ENCODE assay signal across 10 cellular contexts in genomic region chr10:48215148-48215982, GRCh38. TPM values are rescaled to one million over a fixed set of nuclear protein-coding genes. Genes with fewer than 3 reads are reported as not detected.
A peak's percentile ranks its signal among the peaks of the same experiment; 100 is the strongest.
DNase-seq lines count a peak whose midpoint lies in the region; ATAC-seq and TF ChIP-seq lines count a peak whose summit lies in the region.
"Had no signal": no experiment of that assay in that cellular context is flagged by ENCODE, and none has a peak within 500 bp of the region (broad histone marks: within the 10 kb centered on the region; RNA-seq: fewer than 3 reads in every experiment).

No MANE protein-coding gene starts in this region.

- H3K9ac ChIP-seq in Karpas-422 (ENCODE audit: low read length) (no peak overlapping the region), neuronal stem cell (ENCODE audit: low read depth, low read length, poor library complexity) (no peak overlapping the region)

- no peak overlapping the region for H2BK12ac ChIP-seq in neuronal stem cell (ENCODE audit: low read length)

- no peak overlapping the region for H3K18ac ChIP-seq in neuronal stem cell (ENCODE audit: low read length)

- no peak overlapping the region for H2BK15ac ChIP-seq in neuronal stem cell (ENCODE audit: low read length)

- H4K91ac ChIP-seq in neuronal stem cell (ENCODE audit: low read depth, low read length, poor library complexity), result no peak overlapping the region

- ATAC-seq in GM21528 (IDR thresholded peaks at IDR 0.05; ENCODE audit: low FRiP score, unreplicated experiment), result no peak

- H4K8ac ChIP-seq in neuronal stem cell (ENCODE audit: low read depth, low read length), result no peak overlapping the region

- H3K4me1 ChIP-seq in Karpas-422 (ENCODE audit: low read length), result no peaks in the 10 kb centered on the region
- no peaks in the 10 kb centered on the region for H3K4me1 ChIP-seq in neuronal stem cell (ENCODE audit: control insufficient read depth in 2 of 2, insufficient read depth in 1 of 2, low read depth in 1 of 2, low read length in 2 of 2)

- H3K4me3 ChIP-seq in Karpas-422 (ENCODE audit: low read length) (no peak overlapping the region), epithelial cell of esophagus (ENCODE audit: low read length) (no peak overlapping the region), neuronal stem cell (ENCODE audit: low read length in 2 of 2) (no peak overlapping the region)

- peak; percentile 17 to 25 for DNase-seq in SHP77 (lab: John Stamatoyannopoulos, UW)
- no peak for DNase-seq in SHP77 treated with DMSO at 0.1 percent for 48 hours (lab: John Stamatoyannopoulos, UW)
- DNase-seq in Karpas-422, result peak; percentile 84
- peak; percentile 39 for DNase-seq in T-helper 2 cell treated with Interferon-gamma antibody and Interleukin-4, amounts not matched to agents 5 μg/mL and 100 μg/mL, for 36 hours (ENCODE audit: low spot score)
- DNase-seq in epithelial cell of esophagus (ENCODE audit: low read depth), result peak; percentile 86
- peak; percentile 54 for DNase-seq in neuronal stem cell (ENCODE audit: low spot score)
- DNase-seq in dedifferentiated amniotic fluid mesenchymal stem cell (ENCODE audit: extremely low spot score), result no peak

- H3K4ac ChIP-seq in neuronal stem cell (ENCODE audit: low read length), result no peak overlapping the region

- H3K9me3 ChIP-seq in Karpas-422 (ENCODE audit: low read length), result no peaks in the 10 kb centered on the region
- no peaks in the 10 kb centered on the region for H3K9me3 ChIP-seq in neuronal stem cell (replicated peaks in 1 of 2; ENCODE audit: control insufficient read depth in 2 of 2, insufficient read depth in 1 of 2, low read depth in 1 of 2, low read length in 2 of 2)

- no peak overlapping the region for H3K4me3 Mint-ChIP-seq in T-helper 2 cell treated with Interferon-gamma antibody and Interleukin-4, amounts not matched to agents 5 μg/mL and 100 μg/mL, for 36 hours
- H3K4me3 Mint-ChIP-seq: stimulated activated naive CD8-positive, alpha-beta T cell treated with anti-CD3 and anti-CD28 coated beads, Interleukin-15, Interleukin-2, amounts not matched to agents 100 ng/mL and 50 ng/mL, for 24 hours had no signal

- H3K27me3 ChIP-seq in Karpas-422 (ENCODE audit: low read length) (peaks cover 3% of the 10 kb centered on the region; the same call in 1 of the 2 replicates), neuronal stem cell (ENCODE audit: control insufficient read depth in 3 of 3, insufficient read depth in 3 of 3, low read depth in 1 of 3, low read length in 3 of 3) (peaks cover 0 to 3% (median 0%) of the 10 kb centered on the region in 3 experiments)

- H3K36me3 ChIP-seq in Karpas-422 (ENCODE audit: insufficient read depth, low read length) (no peaks in the 10 kb centered on the region), neuronal stem cell (replicated peaks in 1 of 2; ENCODE audit: control insufficient read depth in 2 of 2, insufficient read depth in 2 of 2, low read length in 2 of 2) (no peaks in the 10 kb centered on the region)

- H4K20me1 ChIP-seq in Karpas-422 (ENCODE audit: insufficient read depth, low read depth, low read length), result no peaks in the 10 kb centered on the region

- no peak overlapping the region for H2AK5ac ChIP-seq in neuronal stem cell (ENCODE audit: low read depth, low read length)

- no peak overlapping the region for H3K14ac ChIP-seq in neuronal stem cell (ENCODE audit: low read length)

- peak; percentile 85 for TF ChIP-seq CTCF in epithelial cell of esophagus (IDR thresholded peaks at IDR 0.05; ENCODE audit: insufficient read depth, low read depth, low read length, missing control alignments)

- no peaks in the 10 kb centered on the region for H3K4me1 Mint-ChIP-seq in T-helper 2 cell treated with Interferon-gamma antibody and Interleukin-4, amounts not matched to agents 5 μg/mL and 100 μg/mL, for 36 hours (ENCODE audit: low read depth)

- no peak overlapping the region for H3K27ac Mint-ChIP-seq in T-helper 2 cell treated with Interferon-gamma antibody and Interleukin-4, amounts not matched to agents 5 μg/mL and 100 μg/mL, for 36 hours
- H3K27ac Mint-ChIP-seq: stimulated activated naive CD8-positive, alpha-beta T cell treated with anti-CD3 and anti-CD28 coated beads, Interleukin-15, Interleukin-2, amounts not matched to agents 100 ng/mL and 50 ng/mL, for 24 hours had no signal

- H3K4me2 ChIP-seq in Karpas-422 (ENCODE audit: low read depth, low read length, poor library complexity, severe bottlenecking) (no peak overlapping the region), neuronal stem cell (ENCODE audit: insufficient read depth, low read length, poor library complexity, severe bottlenecking) (no peak overlapping the region)

- peaks cover 19% of the 10 kb centered on the region for H3K27me3 Mint-ChIP-seq in T-helper 2 cell treated with Interferon-gamma antibody and Interleukin-4, amounts not matched to agents 5 μg/mL and 100 μg/mL, for 36 hours (ENCODE audit: low read depth)

- H2BK120ac ChIP-seq in neuronal stem cell (ENCODE audit: low read depth, low read length), result no peak overlapping the region

- H3K36me3 Mint-ChIP-seq in T-helper 2 cell treated with Interferon-gamma antibody and Interleukin-4, amounts not matched to agents 5 μg/mL and 100 μg/mL, for 36 hours (ENCODE audit: low read depth), result no peaks in the 10 kb centered on the region

- H2BK5ac ChIP-seq in neuronal stem cell (ENCODE audit: low read length), result no peak overlapping the region

- H3K9me2 ChIP-seq in Karpas-422 (replicated peaks; ENCODE audit: insufficient read depth, low read length), result no peaks in the 10 kb centered on the region

- H3K27ac ChIP-seq in Karpas-422 (ENCODE audit: low read length), result no peak overlapping the region
- H3K27ac ChIP-seq in neuronal stem cell (replicated peaks; ENCODE audit: low read length), result no peak overlapping the region

- no CpG with 5 or more reads among the region's 7 CpGs for WGBS in neuronal stem cell (ENCODE audit: extremely low coverage in 2 of 2, insufficient read length in 2 of 2, insufficient replicate concordance in 1 of 2), 2 donors

- H3K9me3 Mint-ChIP-seq in T-helper 2 cell treated with Interferon-gamma antibody and Interleukin-4, amounts not matched to agents 5 μg/mL and 100 μg/mL, for 36 hours, result no peaks in the 10 kb centered on the region
- H3K9me3 Mint-ChIP-seq: stimulated activated naive CD8-positive, alpha-beta T cell treated with anti-CD3 and anti-CD28 coated beads, Interleukin-15, Interleukin-2, amounts not matched to agents 100 ng/mL and 50 ng/mL, for 24 hours had no signal

- H3K79me2 ChIP-seq in Karpas-422 (ENCODE audit: low read length), result no peaks in the 10 kb centered on the region

- no peak overlapping the region for H3K23ac ChIP-seq in neuronal stem cell (ENCODE audit: low read depth, low read length, poor library complexity)

- H2AFZ ChIP-seq in Karpas-422 (ENCODE audit: low read length), result no peak overlapping the region
- no peak overlapping the region for H2AFZ ChIP-seq in neuronal stem cell (ENCODE audit: low read length)

- no peaks in the 10 kb centered on the region for H3K79me1 ChIP-seq in neuronal stem cell (ENCODE audit: low read depth, low read length)

RNA-seq across cellular contexts. Expression of gene FRMPD2, which starts 59.1 kb away (rescaled TPM):
- total RNA-seq in Karpas-422 (2014; rRNA removed; shearing (Covaris generic); ENCODE audit: low replicate concordance), result not detected in 2 replicates
- polyA plus RNA-seq in neuronal stem cell (2013, experiment 1 of 2), result 0.07 TPM
- polyA plus RNA-seq in neuronal stem cell (2013, experiment 2 of 2), result 0.10 TPM
- polyA plus RNA-seq: adipose tissue had no signal

Comparison
In these comparisons a context has a peak if more than half of its experiments do, and no peak if none do; other contexts are left out.
1. DNase-seq: peak in SHP77 (2 of 2), Karpas-422 (single experiment), T-helper 2 cell treated with Interferon-gamma antibody and Interleukin-4, amounts not matched to agents 5 μg/mL and 100 μg/mL, for 36 hours (single experiment), epithelial cell of esophagus (single experiment) and neuronal stem cell (single experiment); none in SHP77 treated with DMSO at 0.1 percent for 48 hours (single experiment) and dedifferentiated amniotic fluid mesenchymal stem cell (single experiment).